In the genomic region with DNA sequence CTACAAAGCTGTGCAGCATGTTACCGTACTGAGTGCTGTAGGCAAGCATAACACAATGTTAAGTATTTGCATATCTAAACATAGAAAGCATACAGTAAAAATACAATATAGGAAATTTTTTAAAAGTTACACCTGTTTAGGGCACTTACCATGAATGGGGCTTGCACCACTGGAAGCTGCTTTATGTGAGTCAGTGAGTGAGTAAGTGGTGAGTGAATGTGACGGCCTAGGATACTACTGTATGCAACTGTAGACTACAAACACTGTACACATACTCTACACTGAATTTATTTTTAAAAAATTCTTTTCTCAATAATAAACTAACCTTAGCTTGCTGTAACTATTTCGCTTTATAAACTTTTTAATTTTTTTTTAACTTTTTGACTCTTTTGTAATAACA, we compare ENCODE assay signal across 18 cellular contexts.
DNase-seq lines count a peak whose midpoint lies in the region; ATAC-seq, FAIRE-seq and TF ChIP-seq lines count a peak whose summit lies in the region.
"Had no signal": no experiment of that assay in that cellular context is flagged by ENCODE, and none has a peak within 500 bp of the region (broad histone marks: within the 10 kb centered on the region; RNA-seq: fewer than 3 reads in every experiment).

No MANE protein-coding gene starts in this region.

- no peak for TF ChIP-seq CTCF in PC-3 (conservative IDR thresholded peaks at IDR 0.05; ENCODE audit: low read depth, low read length)

- no peak for TF ChIP-seq POLR2A in H54 (IDR thresholded peaks at IDR 0.05; ENCODE audit: low read depth, low read length)

- no peak overlapping the region for H3K4me3 ChIP-seq in PC-3 (ENCODE audit: low read length)
- H3K4me3 ChIP-seq: GM23338, K562, PC-9 had no signal

- H2AFZ ChIP-seq in PC-3 (ENCODE audit: low read length) = no peak overlapping the region
- H2AFZ ChIP-seq: PC-9 had no signal

- FAIRE-seq in H54 (lab: Jason Lieb, UNC) (peak; percentile 53), frontal cortex (lab: Jason Lieb, UNC) (peak; percentile 45)
- FAIRE-seq: K562 had no signal

- peaks cover 4% of the 10 kb centered on the region; the same call in 1 of the 2 replicates for H4K20me1 ChIP-seq in PC-3 (ENCODE audit: low read length)

- DNase-seq in COLO668 (lab: John Stamatoyannopoulos, UW; ENCODE audit: unreplicated experiment) (peak; percentile 29), H54 (ENCODE audit: insufficient read length, low spot score) (peak; percentile 12), PC-3 (peak; percentile 75), frontal cortex (ENCODE audit: low spot score in 2 of 2) (no peak), COR-L47 (lab: John Stamatoyannopoulos, UW) (no peak), AG08395 (ENCODE audit: low spot score) (no peak), C1 segment of cervical spinal cord (lab: John Stamatoyannopoulos, UW) (no peak)
- DNase-seq: DMS53, GF-D8, NCI-H1436 treated with DMSO at 0.1 percent for 48 hours, NCI-H2081, NCI-H524, PC-9, Right ventricle myocardium superior, SK-N-SH, T-helper 1 cell had no signal

- CTCF ChIA-PET in PC-3 (lab: Charles Lee) = interaction anchor here (0.5 to 0.6 kb wide), 2 partner anchors 150 to 201 kb away, joined by 3 to 6 read pairs; no protein-coding TSS in a partner anchor

- H3K36me3 ChIP-seq in PC-3 (ENCODE audit: low read depth, low read length) = no peaks in the 10 kb centered on the region

- no peak overlapping the region for H3K4me2 ChIP-seq in PC-3 (ENCODE audit: low read length)
- H3K4me2 ChIP-seq: GM23338, PC-9, SK-N-SH had no signal

- POLR2A ChIA-PET in PC-3 (lab: Charles Lee; ENCODE audit: unreplicated experiment) = no interaction called here

- no peaks in the 10 kb centered on the region for H3K79me2 ChIP-seq in PC-3 (ENCODE audit: low read length)

- no peaks in the 10 kb centered on the region for H3F3A ChIP-seq in PC-3 (ENCODE audit: low read length, unreplicated experiment)

- H3K9me2 ChIP-seq in PC-3 (replicated peaks; ENCODE audit: low read length) = no peaks in the 10 kb centered on the region
- H3K9me2 ChIP-seq: SK-N-SH had no signal

- no peaks in the 10 kb centered on the region for H3K27me3 ChIP-seq in PC-3 (ENCODE audit: low read length)

- H3K27ac ChIP-seq in PC-3 (ENCODE audit: low read length) = no peak overlapping the region
- H3K27ac ChIP-seq: PC-9 had no signal

- H3K4me1 ChIP-seq in PC-3 (ENCODE audit: insufficient read depth, low read length) = peaks cover 10% of the 10 kb centered on the region

- intact Hi-C loops in PC-3 (cut with micrococcal nuclease) = no loop called here

- H3K9ac ChIP-seq in PC-3 (ENCODE audit: low read length) = no peak overlapping the region
- H3K9ac ChIP-seq: SK-N-SH had no signal

- H3K9me3 ChIP-seq in PC-3 (ENCODE audit: low read length) = no peaks in the 10 kb centered on the region
- H3K9me3 ChIP-seq: SK-N-SH had no signal

- no TSS peak for BruUV-seq in PC-3 (replicated peaks; lab: Mats Ljungman, UMichigan)

- ATAC-seq in PC-3 = peak; percentile 100
- ATAC-seq: GM23338, K562 had no signal

Comparison
In these comparisons a context has a peak if more than half of its experiments do, and no peak if none do; other contexts are left out.
1. DNase-seq: peak in COLO668 (single experiment), H54 (single experiment) and PC-3 (single experiment); none in frontal cortex (0 of 2), COR-L47 (single experiment), AG08395 (single experiment) and C1 segment of cervical spinal cord (0 of 14).